ENCODE assay signal across 11 cellular contexts in the genomic region with DNA sequence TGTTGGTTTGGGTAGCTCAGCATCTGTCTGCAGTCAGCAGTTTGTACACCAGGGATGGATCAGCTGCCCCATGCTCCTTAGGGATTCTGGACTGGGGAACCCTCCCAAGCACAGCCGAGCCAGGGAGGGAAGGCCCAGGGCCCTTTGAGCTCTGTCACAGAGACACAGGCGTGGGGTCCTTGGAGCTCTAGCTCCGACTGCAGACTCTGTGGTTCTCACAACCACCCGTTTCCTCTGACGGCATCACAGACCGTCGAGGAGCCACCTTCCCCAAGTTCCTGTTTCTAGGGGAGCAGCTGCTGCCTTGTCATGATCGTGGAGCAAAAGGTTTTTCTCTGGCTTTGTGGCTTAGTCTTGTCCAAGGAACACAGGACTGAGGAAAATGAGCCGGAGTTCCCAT. TPM values are rescaled to one million over a fixed set of nuclear protein-coding genes. Genes with fewer than 3 reads are reported as not detected.
A peak's percentile ranks its signal among the peaks of the same experiment; 100 is the strongest.
DNase-seq lines count a peak whose midpoint lies in the region; ATAC-seq and FAIRE-seq lines count a peak whose summit lies in the region.
"Had no signal": no experiment of that assay in that cellular context is flagged by ENCODE, and none has a peak within 500 bp of the region (broad histone marks: within the 10 kb centered on the region; RNA-seq: fewer than 3 reads in every experiment).

A gene with protein sequence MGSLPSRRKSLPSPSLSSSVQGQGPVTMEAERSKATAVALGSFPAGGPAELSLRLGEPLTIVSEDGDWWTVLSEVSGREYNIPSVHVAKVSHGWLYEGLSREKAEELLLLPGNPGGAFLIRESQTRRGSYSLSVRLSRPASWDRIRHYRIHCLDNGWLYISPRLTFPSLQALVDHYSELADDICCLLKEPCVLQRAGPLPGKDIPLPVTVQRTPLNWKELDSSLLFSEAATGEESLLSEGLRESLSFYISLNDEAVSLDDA (minus strand): TSS at position 199 of the 400 bp plus-strand sequence. CDS start 4,861 bp downstream, outside the sequence.

- DNase-seq in activated gamma-delta T cell treated with Interleukin-2 at 50 U/mL for 16 hours, result peak; percentile 70
- DNase-seq in activated gamma-delta T cell (lab: John Stamatoyannopoulos, UW), result no peak
- DNase-seq in activated T-cell treated with anti-CD3 and anti-CD28 coated beads, Interleukin-2, amount 50 U/mL, for 24 hours, result peak; percentile 78
- DNase-seq in natural killer cell treated with Interleukin-12 subunit alpha and Interleukin-12 subunit beta and Interleukin-15 and Interleukin-18, amount 100 ng/mL, for 72 hours (ENCODE audit: low spot score), result peak; percentile 82
- no peak for DNase-seq in HTR-8/SVneo (ENCODE audit: insufficient read length, low spot score)
- no peak for DNase-seq in urothelium cell line (ENCODE audit: low spot score)
- DNase-seq in SK-N-DZ (ENCODE audit: low spot score), result no peak

- H3K27me3 Mint-ChIP-seq in activated T-cell treated with anti-CD3 and anti-CD28 coated beads, Interleukin-2, amount 50 U/mL, for 24 hours, result no peaks in the 10 kb centered on the region
- H3K27me3 Mint-ChIP-seq in natural killer cell treated with Interleukin-12 subunit alpha and Interleukin-12 subunit beta and Interleukin-15 and Interleukin-18, amount 100 ng/mL, for 72 hours, result no peaks in the 10 kb centered on the region

- peak within 1 kb of the TSS; percentile 92 for H3K4me3 Mint-ChIP-seq in activated T-cell treated with anti-CD3 and anti-CD28 coated beads, Interleukin-2, amount 50 U/mL, for 24 hours
- peak within 1 kb of the TSS; percentile 92 for H3K4me3 Mint-ChIP-seq in natural killer cell treated with Interleukin-12 subunit alpha and Interleukin-12 subunit beta and Interleukin-15 and Interleukin-18, amount 100 ng/mL, for 72 hours

- peak; percentile 82 to 91 for ATAC-seq in natural killer cell treated with Interleukin-12 subunit alpha and Interleukin-12 subunit beta and Interleukin-15 and Interleukin-18, amount 100 ng/mL, for 72 hours

- FAIRE-seq in HTR-8/SVneo (lab: Jason Lieb, UNC) (no peak), urothelium cell line (lab: Jason Lieb, UNC) (no peak)
- FAIRE-seq: A549 had no signal

- H3K36me3 Mint-ChIP-seq in activated T-cell treated with anti-CD3 and anti-CD28 coated beads, Interleukin-2, amount 50 U/mL, for 24 hours (ENCODE audit: low read depth), result peaks cover 45% of the 10 kb centered on the region
- H3K36me3 Mint-ChIP-seq in natural killer cell treated with Interleukin-12 subunit alpha and Interleukin-12 subunit beta and Interleukin-15 and Interleukin-18, amount 100 ng/mL, for 72 hours, result no peaks in the 10 kb centered on the region

- 48% methylated on average over 9 of the region's 9 CpGs for WGBS in urinary bladder

- H3K4me1 ChIP-seq in urinary bladder (ENCODE audit: insufficient read depth), result no peaks in the 10 kb centered on the region

- peak within 1 kb of the TSS; percentile 27 for H3K4me3 ChIP-seq in urinary bladder (ENCODE audit: low read depth, low read length)
- H3K4me3 ChIP-seq: A549 had no signal

- H3K4me1 Mint-ChIP-seq in activated T-cell treated with anti-CD3 and anti-CD28 coated beads, Interleukin-2, amount 50 U/mL, for 24 hours (ENCODE audit: low read depth), result peaks cover 53% of the 10 kb centered on the region
- peaks cover 42% of the 10 kb centered on the region in 2 donors for H3K4me1 Mint-ChIP-seq in natural killer cell treated with Interleukin-12 subunit alpha and Interleukin-12 subunit beta and Interleukin-15 and Interleukin-18, amount 100 ng/mL, for 72 hours (ENCODE audit: low read depth in 2 of 2)

- H3K36me3 ChIP-seq in urinary bladder (ENCODE audit: insufficient read depth), result no peaks in the 10 kb centered on the region

- H3K27ac Mint-ChIP-seq in activated T-cell treated with anti-CD3 and anti-CD28 coated beads, Interleukin-2, amount 50 U/mL, for 24 hours, result peak within 1 kb of the TSS; percentile 100
- H3K27ac Mint-ChIP-seq in natural killer cell treated with Interleukin-12 subunit alpha and Interleukin-12 subunit beta and Interleukin-15 and Interleukin-18, amount 100 ng/mL, for 72 hours, result peak within 1 kb of the TSS; percentile 88 to 99

- no peak within 1 kb of the TSS for H3K27ac ChIP-seq in urinary bladder (ENCODE audit: low read depth)
- H3K27ac ChIP-seq: KMS-11 had no signal

- no peaks in the 10 kb centered on the region for H3K9me3 Mint-ChIP-seq in activated T-cell treated with anti-CD3 and anti-CD28 coated beads, Interleukin-2, amount 50 U/mL, for 24 hours
- no peaks in the 10 kb centered on the region for H3K9me3 Mint-ChIP-seq in natural killer cell treated with Interleukin-12 subunit alpha and Interleukin-12 subunit beta and Interleukin-15 and Interleukin-18, amount 100 ng/mL, for 72 hours

RNA-seq across cellular contexts. Expression of the gene that starts here (rescaled TPM):
- total RNA-seq in natural killer cell treated with Interleukin-12 subunit alpha and Interleukin-12 subunit beta and Interleukin-15 and Interleukin-18, amount 100 ng/mL, for 72 hours, result 10 to 100 TPM; 13.6 to 18.9 TPM
- 0.11 TPM for total RNA-seq in urinary bladder
- 0.38 TPM for polyA plus RNA-seq in urinary bladder
- 0.66 and 0.96 TPM in 2 replicates for polyA plus RNA-seq in SK-N-DZ (2014; cell fraction: cytosol; rRNA removed)
- 0.11 and 0.74 TPM in 2 replicates for polyA plus RNA-seq in SK-N-DZ (2014; cell fraction: nucleus; rRNA removed)
- total RNA-seq: fibroblast of villous mesenchyme had no signal

Comparison
In these comparisons a context has a peak if more than half of its experiments do, and no peak if none do; other contexts are left out.
1. RNA of the gene that starts here (total RNA-seq): 13.6 to 18.9 TPM in natural killer cell treated with Interleukin-12 subunit alpha and Interleukin-12 subunit beta and Interleukin-15 and Interleukin-18, amount 100 ng/mL, for 72 hours; 0.11 TPM in urinary bladder (single experiment); every median in the first group is over 10 times any median in the second.
2. DNase-seq: peak in activated gamma-delta T cell treated with Interleukin-2 at 50 U/mL for 16 hours (single experiment), activated T-cell treated with anti-CD3 and anti-CD28 coated beads, Interleukin-2, amount 50 U/mL, for 24 hours (single experiment) and natural killer cell treated with Interleukin-12 subunit alpha and Interleukin-12 subunit beta and Interleukin-15 and Interleukin-18, amount 100 ng/mL, for 72 hours (single experiment); none in activated gamma-delta T cell (single experiment), HTR-8/SVneo (single experiment), urothelium cell line (single experiment) and SK-N-DZ (single experiment).